Comparison of ENCODE assay signal across 20 cellular contexts in the genomic region with DNA sequence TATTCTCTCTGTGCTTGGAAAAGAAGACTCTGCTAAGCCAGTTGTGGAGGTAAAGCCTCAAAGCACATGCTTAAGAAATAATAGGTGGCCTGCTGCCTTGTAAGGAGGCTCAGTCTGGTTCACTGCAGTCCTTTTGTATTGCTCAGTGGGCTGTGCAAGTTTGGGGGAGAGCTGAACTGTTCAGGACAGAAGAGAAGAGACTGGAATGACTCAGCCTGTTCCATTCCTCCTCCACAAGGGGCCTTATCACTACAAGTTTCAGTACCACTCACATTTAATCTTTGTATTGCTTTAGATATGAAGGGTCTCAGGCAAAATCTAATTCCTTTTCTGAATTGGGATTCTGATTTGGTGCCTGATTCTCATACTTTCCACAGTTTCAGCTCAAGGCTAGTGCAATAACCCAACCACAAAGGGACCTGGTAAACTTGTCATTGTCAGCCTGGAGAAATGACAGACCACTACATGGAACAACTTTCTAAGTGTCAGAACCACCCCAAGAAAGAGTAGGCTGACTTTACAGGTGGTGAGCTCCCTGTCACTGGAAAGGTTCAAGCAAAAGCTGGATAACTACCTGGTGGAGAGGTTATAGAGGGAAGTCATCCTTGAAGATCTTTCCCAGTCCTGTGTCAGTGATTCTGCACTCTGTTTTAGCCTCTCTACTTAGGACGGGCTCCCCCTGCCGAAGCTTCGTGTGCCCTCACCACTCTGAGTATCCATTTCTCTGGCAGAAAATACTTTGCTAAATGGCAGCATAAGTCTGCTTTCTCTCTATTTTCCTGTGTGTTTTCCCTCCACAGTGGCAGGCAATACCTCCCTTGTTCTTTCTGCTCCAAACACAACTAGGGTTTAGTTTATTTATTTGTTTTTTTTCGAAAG.
DNase-seq lines count a peak whose midpoint lies in the region; ATAC-seq and TF ChIP-seq lines count a peak whose summit lies in the region.
"Had no signal": no experiment of that assay in that cellular context is flagged by ENCODE, and none has a peak within 500 bp of the region (broad histone marks: within the 10 kb centered on the region; RNA-seq: fewer than 3 reads in every experiment).

No MANE protein-coding gene starts in this region.

- CTCF ChIA-PET in AG04450 (lab: Charles Lee): interaction anchor here (7.8 kb wide), 1 partner anchor 958 kb away, joined by 57 read pairs; no protein-coding TSS in a partner anchor

- H3K27me3 Mint-ChIP-seq in activated T-cell treated with anti-CD3 and anti-CD28 coated beads, Interleukin-2, amount 50 U/mL, for 24 hours: peaks cover 14% of the 10 kb centered on the region

- POLR2A ChIA-PET in AG04450 (lab: Yijun Ruan, JAX): no interaction called here

- peaks cover 7% of the 10 kb centered on the region for H3K4me1 Mint-ChIP-seq in activated T-cell treated with anti-CD3 and anti-CD28 coated beads, Interleukin-2, amount 50 U/mL, for 24 hours (ENCODE audit: low read depth)
- H3K4me1 Mint-ChIP-seq: CD14-positive monocyte, naive B cell, T-helper 17 cell had no signal

- no peaks in the 10 kb centered on the region for H3K9me3 Mint-ChIP-seq in activated T-cell treated with anti-CD3 and anti-CD28 coated beads, Interleukin-2, amount 50 U/mL, for 24 hours
- H3K9me3 Mint-ChIP-seq: naive B cell had no signal

- no peak for DNase-seq in AG04450 (ENCODE audit: low read depth, low spot score)
- peak; percentile 41 for DNase-seq in GM03348 (ENCODE audit: low spot score)
- peak; percentile 47 for DNase-seq in M059J (ENCODE audit: low read depth)
- peak; percentile 16 for DNase-seq in cerebellar cortex (ENCODE audit: low spot score)
- no peak for DNase-seq in activated T-cell treated with anti-CD3 and anti-CD28 coated beads, Interleukin-2, amount 50 U/mL, for 24 hours
- no peak for DNase-seq in GDM1 (lab: John Stamatoyannopoulos, UW)
- DNase-seq in activated effector memory CD4-positive, alpha-beta T cell treated with Interleukin-2 at 50 U/mL for 16 hours: no peak
- DNase-seq: activated CD4-positive, alpha-beta T cell treated with anti-CD3 and anti-CD28 coated beads, Interleukin-2, amount 50 U/mL, for 4 hours; cortex of kidney; EL; left ventricle myocardium superior; MG63; naive B cell; NCI-H2227 treated with DMSO at 0.1 percent for 48 hours; T-helper 17 cell; thyroid gland had no signal

- no peak overlapping the region for H3K4me3 Mint-ChIP-seq in activated T-cell treated with anti-CD3 and anti-CD28 coated beads, Interleukin-2, amount 50 U/mL, for 24 hours
- H3K4me3 Mint-ChIP-seq: CD14-positive monocyte, naive B cell, T-helper 17 cell had no signal

- H3K36me3 Mint-ChIP-seq in activated T-cell treated with anti-CD3 and anti-CD28 coated beads, Interleukin-2, amount 50 U/mL, for 24 hours (ENCODE audit: low read depth): no peaks in the 10 kb centered on the region
- H3K36me3 Mint-ChIP-seq: CD14-positive monocyte, naive B cell had no signal

- no peak overlapping the region for H3K4me3 ChIP-seq in AG04450 (ENCODE audit: low read depth, low read length)
- H3K4me3 ChIP-seq: ascending aorta, MG63, thyroid gland had no signal

- 0 out of 2 replicates have a peak, but pooled peaks have one; percentile 6 for TF ChIP-seq CTCF in AG04450 (IDR thresholded peaks at IDR 0.05; ENCODE audit: low read depth, low read length)

- no peaks in the 10 kb centered on the region for H3K9me3 ChIP-seq in AG04450 (ENCODE audit: control insufficient read depth, insufficient read depth, low read length)
- H3K9me3 ChIP-seq: ascending aorta, MG63, thyroid gland had no signal

- H3K27ac ChIP-seq in AG04450 (ENCODE audit: low read depth, low read length): no peak overlapping the region
- H3K27ac ChIP-seq: ascending aorta, thyroid gland had no signal

- ATAC-seq in HG03469 (IDR thresholded peaks at IDR 0.05; ENCODE audit: unreplicated experiment): no peak
- ATAC-seq: esophagus mucosa, left ventricle myocardium superior, T-helper 17 cell had no signal

- H3K27ac Mint-ChIP-seq in activated T-cell treated with anti-CD3 and anti-CD28 coated beads, Interleukin-2, amount 50 U/mL, for 24 hours: no peak overlapping the region
- H3K27ac Mint-ChIP-seq: CD14-positive monocyte, naive B cell, T-helper 17 cell had no signal

- no peaks in the 10 kb centered on the region for H3K27me3 ChIP-seq in AG04450 (ENCODE audit: control insufficient read depth, insufficient read depth, low read length)
- H3K27me3 ChIP-seq: ascending aorta, MG63, thyroid gland had no signal

Comparison
In these comparisons a context has a peak if more than half of its experiments do, and no peak if none do; other contexts are left out.
1. DNase-seq: peak in GM03348 (single experiment), M059J (single experiment) and cerebellar cortex (single experiment); none in AG04450 (single experiment), activated T-cell treated with anti-CD3 and anti-CD28 coated beads, Interleukin-2, amount 50 U/mL, for 24 hours (single experiment), GDM1 (single experiment) and activated effector memory CD4-positive, alpha-beta T cell treated with Interleukin-2 at 50 U/mL for 16 hours (single experiment).